Comparison of ENCODE assay signal across 8 cellular contexts in genomic region chr14:74881425-74882102, GRCh38. TPM values are rescaled to one million over a fixed set of nuclear protein-coding genes. Genes with fewer than 3 reads are reported as not detected.
DNase-seq lines count a peak whose midpoint lies in the region; ATAC-seq, FAIRE-seq and TF ChIP-seq lines count a peak whose summit lies in the region.

Gene DLST (plus strand): TSS chr14:74881916. CDS start chr14:74881954, 38 bp downstream.

- H2AFZ ChIP-seq in HepG2 (ENCODE audit: low read length), result no peak within 1 kb of the TSS

- peaks cover 0 to under 1% (median 0%) of the 10 kb centered on the region in 3 donors for H3K27me3 Mint-ChIP-seq in CD14-positive monocyte (ENCODE audit: low read depth in 3 of 3)

- intact Hi-C loops in CD14-positive monocyte (cut with micrococcal nuclease) (no loop called here), HepG2 (cut with micrococcal nuclease; ENCODE audit: unreplicated experiment) (loop anchor here (2.0 kb wide), 1 partner anchor 17 kb away; no protein-coding TSS in a partner anchor)

- peak within 1 kb of the TSS; percentile 99 to 100 for H3K4me3 Mint-ChIP-seq in CD14-positive monocyte

- H3K9me3 Mint-ChIP-seq in CD14-positive monocyte, result no peaks in the 10 kb centered on the region

- peak within 1 kb of the TSS; percentile 98 to 100 (median 99) for H3K27ac Mint-ChIP-seq in CD14-positive monocyte

- peak within 1 kb of the TSS; percentile 91 to 93 (median 93) for H3K4me3 ChIP-seq in HepG2 (replicated peaks in 1 of 3; ENCODE audit: insufficient read depth in 1 of 3, low read depth in 2 of 3, low read length in 3 of 3)

- peak within 1 kb of the TSS; percentile 71 for H3K27ac ChIP-seq in HepG2 (ENCODE audit: extremely low read length, insufficient read depth, low read length)

- 0 out of 2 replicates have a peak, but pooled peaks have one; percentile 27 for TF ChIP-seq RAD21 in HepG2 (CRISPR knock-in tag; IDR thresholded peaks at IDR 0.05)

- FAIRE-seq in HepG2 (lab: Jason Lieb, UNC), result peak; percentile 56

- peaks cover 30% of the 10 kb centered on the region for H4K20me1 ChIP-seq in HepG2 (ENCODE audit: insufficient read depth, low read length)

- BruUV-seq in HepG2 (replicated peaks; lab: Mats Ljungman, UMichigan), result no TSS peak

- H3K4me1 ChIP-seq in HepG2 (ENCODE audit: insufficient read depth, low read length), result peaks cover 68% of the 10 kb centered on the region

- no peaks in the 10 kb centered on the region for H3K9me3 ChIP-seq in HepG2 (ENCODE audit: low read length)

- CTCF ChIA-PET in HepG2 (lab: Yijun Ruan, JAX; ENCODE audit: low intra/inter-chr PET ratio, low total read pairs), result no interaction called here

- peaks cover 0 to under 1% of the 10 kb centered on the region in 2 experiments; a peak in 1 of 5 replicates for H3K27me3 ChIP-seq in HepG2 (ENCODE audit: control insufficient read depth in 1 of 2, insufficient read depth in 2 of 2, low read length in 2 of 2)

- peaks cover 48% of the 10 kb centered on the region for H3K79me2 ChIP-seq in HepG2 (ENCODE audit: insufficient read depth, low read length)

- POLR2A ChIA-PET in HepG2 (lab: Yijun Ruan, JAX), result interaction anchor here (0.6 to 9.2 kb wide), 7 partner anchors 17 to 188 kb away, joined by 3 to 84 read pairs (median 3); partner anchors contain the start of genes RPS6KL1 and ZC2HC1C

- ATAC-seq in GM19372 (IDR thresholded peaks at IDR 0.05; ENCODE audit: low read depth, unreplicated experiment) (peak; percentile 92), HG03521 (IDR thresholded peaks at IDR 0.05; ENCODE audit: unreplicated experiment) (peak; percentile 86), HepG2 (peak; percentile 96)

- in situ Hi-C loops in HepG2 (cut with HindIII; ENCODE audit: extremely low pct_ligation_motif_present, low pct_unique_long_range_greater_than_20kb), result no loop called here

- H3K36me3 Mint-ChIP-seq in CD14-positive monocyte, result peaks cover 14 to 22% of the 10 kb centered on the region in 2 donors

- H3K36me3 ChIP-seq in HepG2 (replicated peaks in 1 of 2; ENCODE audit: control insufficient read depth in 1 of 2, insufficient read depth in 2 of 2, low read length in 2 of 2), result peaks cover 0 to 5% of the 10 kb centered on the region in 2 experiments; a peak in 1 of 5 replicates

- TF ChIP-seq CTCF in CD14-positive monocyte (IDR thresholded peaks at IDR 0.05) (no peak), HepG2 (CRISPR knock-in tag; IDR thresholded peaks at IDR 0.05) (peak; percentile 15; the same call in 1 of the 2 replicates)

- H3K9ac ChIP-seq in HepG2 (ENCODE audit: insufficient read depth, low read depth, low read length), result peak within 1 kb of the TSS; percentile 86

- TF ChIP-seq POLR2A in HepG2 (IDR thresholded peaks at IDR 0.05; ENCODE audit: insufficient read depth in 1 of 2, low read depth in 2 of 2, low read length in 2 of 2), result peak; percentile 71 to 91

- H3K4me1 Mint-ChIP-seq in CD14-positive monocyte, result peaks cover 46% of the 10 kb centered on the region

- TF ChIP-seq EP300 in HepG2 (IDR thresholded peaks at IDR 0.05; ENCODE audit: low read depth in 2 of 2, low read length in 2 of 2), result 0 out of 4 replicates have a peak, but pooled peaks of 1 of the 2 experiments have one; percentile 15
- TF ChIP-seq EP300 in HepG2 (CRISPR knock-in tag; IDR thresholded peaks at IDR 0.05; ENCODE audit: borderline replicate concordance), result no peak; the same call in 1 of the 2 replicates

- WGBS in HepG2 (ENCODE audit: low lambda C conversion rate), result no CpG with 5 or more reads among the region's 53 CpGs

- DNase-seq in CD14-positive monocyte (ENCODE audit: low spot score) (peak; percentile 80), NCI-H774 (lab: John Stamatoyannopoulos, UW) (peak; percentile 69), dermis blood vessel endothelial cell (peak; percentile 91), HepG2 (ENCODE audit: low spot score) (peak; percentile 67)
- DNase-seq in activated CD4-positive, alpha-beta T cell treated with anti-CD3 and anti-CD28 coated beads, Interleukin-2, amount 50 U/mL, for 4 hours, result peak; percentile 77 to 78
- peak; percentile 88 for DNase-seq in stimulated activated CD4-positive, alpha-beta T cell treated with anti-CD3 and anti-CD28 coated beads, Interleukin-4, amount 100 ng/mL, for 24 hours

- peak within 1 kb of the TSS; percentile 94 for H3K4me2 ChIP-seq in HepG2 (ENCODE audit: low read depth, low read length)

TF ChIP-seq in HepG2, 621 proteins besides CTCF, POLR2A, EP300 and RAD21 (continues in another document):
- TF ChIP-seq ZNF484 (CRISPR knock-in tag; IDR thresholded peaks at IDR 0.05; ENCODE audit: borderline replicate concordance, low read depth) (no peak), TEAD2 (CRISPR knock-in tag; IDR thresholded peaks at IDR 0.05) (no peak), ZSCAN9 (CRISPR knock-in tag; IDR thresholded peaks at IDR 0.05; ENCODE audit: borderline replicate concordance) (peak; percentile 68; the same call in 1 of the 2 replicates), GATA4 (IDR thresholded peaks at IDR 0.05; ENCODE audit: borderline replicate concordance, low read depth) (0 out of 2 replicates have a peak, but pooled peaks have one; percentile 51), RARA (CRISPR knock-in tag; IDR thresholded peaks at IDR 0.05) (peak; percentile 30; the same call in 1 of the 2 replicates), NFAT5 (CRISPR knock-in tag; IDR thresholded peaks at IDR 0.05) (no peak)
- TF ChIP-seq, protein P1, sequence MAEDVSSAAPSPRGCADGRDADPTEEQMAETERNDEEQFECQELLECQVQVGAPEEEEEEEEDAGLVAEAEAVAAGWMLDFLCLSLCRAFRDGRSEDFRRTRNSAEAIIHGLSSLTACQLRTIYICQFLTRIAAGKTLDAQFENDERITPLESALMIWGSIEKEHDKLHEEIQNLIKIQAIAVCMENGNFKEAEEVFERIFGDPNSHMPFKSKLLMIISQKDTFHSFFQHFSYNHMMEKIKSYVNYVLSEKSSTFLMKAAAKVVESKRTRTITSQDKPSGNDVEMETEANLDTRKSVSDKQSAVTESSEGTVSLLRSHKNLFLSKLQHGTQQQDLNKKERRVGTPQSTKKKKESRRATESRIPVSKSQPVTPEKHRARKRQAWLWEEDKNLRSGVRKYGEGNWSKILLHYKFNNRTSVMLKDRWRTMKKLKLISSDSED (CRISPR knock-in tag; IDR thresholded peaks at IDR 0.05), result peak; percentile 77; the same call in 1 of the 2 replicates

RNA-seq across cellular contexts. Expression of gene DLST, which starts in this region (rescaled TPM):
- polyA plus RNA-seq in CD14-positive monocyte (1 to 10 TPM; 6.7 to 7.3 TPM), HepG2 (2011; rRNA removed) (94.3 and 102 TPM in 2 replicates)
- total RNA-seq in dermis blood vessel endothelial cell (58.0 and 91.4 TPM in 2 replicates), HepG2 (2016; rRNA removed; fragmentation: Illumina TruSeq; extraction: Trizol) (56.5 and 69.9 TPM in 2 replicates)
- 17.0 and 17.6 TPM in 2 replicates for total RNA-seq in HepG2 (2016; cell fraction: cytosol; rRNA removed; fragmentation: Illumina TruSeq; extraction: Trizol; ENCODE audit: low read depth)
- total RNA-seq in HepG2 (2016; cell fraction: insoluble cytoplasmic fraction; rRNA removed; fragmentation: Illumina TruSeq; extraction: Trizol), result 53.1 and 69.5 TPM in 2 replicates
- total RNA-seq in HepG2 (2016; cell fraction: membrane; rRNA removed; fragmentation: Illumina TruSeq; extraction: Trizol), result 32.7 and 34.6 TPM in 2 replicates
- total RNA-seq in HepG2 (2016; cell fraction: nucleus; rRNA removed; fragmentation: Illumina TruSeq; extraction: Trizol), result 51.4 and 61.7 TPM in 2 replicates
- polyA plus RNA-seq in HepG2 (2011; cell fraction: cytosol; rRNA removed), result 93.1 and 108 TPM in 2 replicates
- 122 and 123 TPM in 2 replicates for polyA plus RNA-seq in HepG2 (2011; cell fraction: nucleus; rRNA removed)
- 73.8 and 77.6 TPM in 2 replicates for polyA plus RNA-seq in HepG2 (2012)
- polyA plus RNA-seq in HepG2 (2016; cell fraction: cytosol; fragmentation: Illumina TruSeq; extraction: Trizol; ENCODE audit: low read depth), result 10.6 and 12.2 TPM in 2 replicates
- 80.8 and 82.0 TPM in 2 replicates for polyA plus RNA-seq in HepG2 (2016; cell fraction: insoluble cytoplasmic fraction; fragmentation: Illumina TruSeq; extraction: Trizol; ENCODE audit: low read depth)
- 19.6 and 22.7 TPM in 2 replicates for polyA plus RNA-seq in HepG2 (2016; cell fraction: membrane; fragmentation: Illumina TruSeq; extraction: Trizol; ENCODE audit: low read depth)
- polyA plus RNA-seq in HepG2 (2016; cell fraction: nucleus; fragmentation: Illumina TruSeq; extraction: Trizol; ENCODE audit: insufficient read depth, low read depth), result 113 and 120 TPM in 2 replicates
- polyA minus RNA-seq in HepG2 (2011; rRNA and poly(A)+ RNA removed; ENCODE audit: low replicate concordance), result 129 and 131 TPM in 2 replicates
- 45.5 and 49.7 TPM in 2 replicates for polyA minus RNA-seq in HepG2 (2011; cell fraction: cytosol; rRNA and poly(A)+ RNA removed)
- 71.3 and 89.1 TPM in 2 replicates for polyA minus RNA-seq in HepG2 (2011; cell fraction: nucleus; rRNA and poly(A)+ RNA removed)

Comparison
In these comparisons a context has a peak if more than half of its experiments do, and no peak if none do; other contexts are left out.
1. Peak in every context shown above with its lines: DNase-seq, ATAC-seq, H3K4me3 ChIP-seq and H3K27ac ChIP-seq.